ENCODE assay signal across 1 cellular context in the genomic region with DNA sequence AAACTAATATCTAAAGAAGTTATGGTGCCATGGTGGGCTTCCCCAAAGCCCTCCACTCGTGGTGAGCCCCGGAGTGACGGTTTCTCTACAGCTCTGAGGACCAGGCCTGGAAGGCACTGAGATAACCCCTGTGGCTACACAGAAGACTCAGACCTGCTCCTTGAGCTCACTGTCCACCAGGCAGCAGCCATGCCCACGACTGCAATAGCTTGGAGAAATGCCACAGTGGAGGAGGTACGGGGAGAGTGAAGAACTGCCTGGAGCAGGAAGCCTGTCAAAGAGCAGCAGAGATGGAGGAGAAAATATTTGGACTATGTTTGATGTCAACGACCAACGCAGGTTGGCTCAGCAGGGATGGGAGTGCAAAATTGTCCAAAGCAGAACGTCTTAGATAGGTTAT.
TF ChIP-seq lines count a peak whose summit lies in the region.

No MANE protein-coding gene starts in this region.

TF ChIP-seq in H1, 55 proteins besides CTCF, POLR2A, EP300 and RAD21 (continued from another document):
- no peak for TF ChIP-seq NANOG (IDR thresholded peaks at IDR 0.05; ENCODE audit: insufficient read depth, low read depth, low read length, poor library complexity, severe bottlenecking)
- TF ChIP-seq ATF2 (IDR thresholded peaks at IDR 0.05; ENCODE audit: low read length): no peak
- no peak for TF ChIP-seq SRF (IDR thresholded peaks at IDR 0.05; ENCODE audit: low read depth, low read length)
- TF ChIP-seq MAFK (IDR thresholded peaks at IDR 0.05; ENCODE audit: low read depth, low read length): no peak
- TF ChIP-seq YY1 (IDR thresholded peaks at IDR 0.05; ENCODE audit: low read depth, low read length): no peak
- no peak for TF ChIP-seq RBBP5 (IDR thresholded peaks at IDR 0.05; ENCODE audit: borderline replicate concordance, low read depth, low read length)
- TF ChIP-seq TCF12 (IDR thresholded peaks at IDR 0.05; ENCODE audit: low read depth, low read length): no peak
